1 cellular context compared by ENCODE assay signal in the genomic region with DNA sequence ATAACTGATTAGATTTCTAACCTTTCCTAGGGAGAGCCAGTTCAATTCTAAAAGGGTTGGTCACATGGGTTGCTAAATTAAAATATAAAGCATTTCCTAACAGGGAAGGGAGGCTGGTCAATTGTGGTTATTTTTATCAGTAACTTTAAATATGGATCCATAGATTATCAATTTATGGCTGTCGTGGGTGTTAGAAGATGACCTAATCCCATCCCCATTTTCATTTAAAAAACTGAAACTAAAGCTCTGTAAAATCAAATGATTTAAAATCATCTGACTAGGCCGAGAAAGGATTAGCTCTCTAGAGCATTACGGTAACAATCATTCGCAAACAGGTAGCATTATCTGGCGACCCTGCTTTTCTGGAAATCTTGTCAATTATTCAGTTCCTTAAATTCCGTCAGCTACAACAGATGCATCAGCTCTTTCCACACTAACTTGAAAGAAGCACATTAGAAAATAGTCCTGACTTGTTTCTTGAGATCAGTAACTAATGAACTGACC.
TF ChIP-seq lines count a peak whose summit lies in the region.

No MANE protein-coding gene starts in this region.

TF ChIP-seq in liver, 16 proteins besides CTCF, POLR2A, EP300 and RAD21 (continued from another document):
- TF ChIP-seq FOXA1 (IDR thresholded peaks at IDR 0.05) (no peak), NR2F2 (IDR thresholded peaks at IDR 0.05) (no peak), TAF1 (conservative IDR thresholded peaks at IDR 0.05) (no peak)
